1 cellular context compared by ENCODE assay signal in the genomic region with DNA sequence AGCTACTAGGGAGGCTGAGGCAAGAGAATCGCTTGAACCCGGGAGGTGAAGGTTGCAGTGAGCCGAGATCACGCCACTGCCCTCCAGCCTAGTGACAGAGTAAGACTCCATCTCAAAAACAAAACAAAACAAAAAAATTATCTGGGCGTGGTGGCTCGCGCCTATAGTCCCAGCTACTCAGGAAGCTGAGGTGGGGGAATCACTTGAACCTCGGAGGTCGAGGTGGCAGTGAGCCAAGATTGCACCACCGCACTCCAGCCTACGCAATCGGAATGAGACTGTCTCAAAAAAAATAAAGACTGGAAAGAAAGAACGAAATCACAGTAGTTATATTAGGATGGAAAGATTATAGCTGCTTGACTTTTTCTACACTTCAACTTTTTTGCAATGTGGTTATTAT.
TF ChIP-seq lines count a peak whose summit lies in the region.

No MANE protein-coding gene starts in this region.

TF ChIP-seq in K562, 482 proteins besides CTCF, POLR2A, EP300 and RAD21:
- TF ChIP-seq NFRKB (IDR thresholded peaks at IDR 0.05; ENCODE audit: low read depth) = no peak
- TF ChIP-seq CEBPB (tag; IDR thresholded peaks at IDR 0.05) = peak; percentile 56
- TF ChIP-seq, protein P1, sequence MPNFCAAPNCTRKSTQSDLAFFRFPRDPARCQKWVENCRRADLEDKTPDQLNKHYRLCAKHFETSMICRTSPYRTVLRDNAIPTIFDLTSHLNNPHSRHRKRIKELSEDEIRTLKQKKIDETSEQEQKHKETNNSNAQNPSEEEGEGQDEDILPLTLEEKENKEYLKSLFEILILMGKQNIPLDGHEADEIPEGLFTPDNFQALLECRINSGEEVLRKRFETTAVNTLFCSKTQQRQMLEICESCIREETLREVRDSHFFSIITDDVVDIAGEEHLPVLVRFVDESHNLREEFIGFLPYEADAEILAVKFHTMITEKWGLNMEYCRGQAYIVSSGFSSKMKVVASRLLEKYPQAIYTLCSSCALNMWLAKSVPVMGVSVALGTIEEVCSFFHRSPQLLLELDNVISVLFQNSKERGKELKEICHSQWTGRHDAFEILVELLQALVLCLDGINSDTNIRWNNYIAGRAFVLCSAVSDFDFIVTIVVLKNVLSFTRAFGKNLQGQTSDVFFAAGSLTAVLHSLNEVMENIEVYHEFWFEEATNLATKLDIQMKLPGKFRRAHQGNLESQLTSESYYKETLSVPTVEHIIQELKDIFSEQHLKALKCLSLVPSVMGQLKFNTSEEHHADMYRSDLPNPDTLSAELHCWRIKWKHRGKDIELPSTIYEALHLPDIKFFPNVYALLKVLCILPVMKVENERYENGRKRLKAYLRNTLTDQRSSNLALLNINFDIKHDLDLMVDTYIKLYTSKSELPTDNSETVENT (CRISPR knock-in tag; IDR thresholded peaks at IDR 0.05) = no peak
- TF ChIP-seq NFIC (IDR thresholded peaks at IDR 0.05) = peak; percentile 83
- no peak for TF ChIP-seq ZNF395 (CRISPR knock-in tag; IDR thresholded peaks at IDR 0.05)
- no peak for TF ChIP-seq SMARCC2 (IDR thresholded peaks at IDR 0.05; ENCODE audit: low read depth)
- no peak for TF ChIP-seq SIRT6 (IDR thresholded peaks at IDR 0.05; ENCODE audit: low read depth, low read length)
